25 cellular contexts compared by ENCODE assay signal in the genomic region with DNA sequence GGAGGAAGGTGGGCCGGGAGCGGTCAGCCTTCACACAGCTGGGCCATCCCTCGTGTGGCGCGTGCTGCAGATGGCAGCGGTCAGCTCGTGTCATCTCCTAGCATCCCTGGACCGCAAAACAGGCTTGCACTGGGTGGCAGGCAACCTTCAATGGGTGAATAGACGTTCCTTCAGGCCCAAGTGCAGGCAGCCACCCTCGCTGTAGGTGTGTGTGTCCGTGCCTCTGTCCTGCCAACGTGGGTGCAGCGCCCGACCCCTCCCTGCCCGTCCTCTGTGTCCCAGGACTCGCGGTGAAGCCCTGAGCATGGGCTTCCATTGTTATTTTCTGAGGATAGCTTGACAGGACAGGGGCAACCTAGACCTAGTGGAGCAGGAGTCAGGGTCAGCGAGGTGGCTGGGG.
DNase-seq lines count a peak whose midpoint lies in the region; ATAC-seq and TF ChIP-seq lines count a peak whose summit lies in the region.
"Had no signal": no experiment of that assay in that cellular context is flagged by ENCODE, and none has a peak within 500 bp of the region (broad histone marks: within the 10 kb centered on the region; RNA-seq: fewer than 3 reads in every experiment).

No MANE protein-coding gene starts in this region.

- no peak overlapping the region for H2BK120ac ChIP-seq in IMR-90 (ENCODE audit: low read depth, low read length)
- H2BK120ac ChIP-seq in neuronal stem cell (ENCODE audit: low read depth, low read length), result no peak overlapping the region

- H2BK5ac ChIP-seq in IMR-90 (ENCODE audit: low read depth, low read length, poor library complexity, severe bottlenecking) (no peak overlapping the region), neuronal stem cell (ENCODE audit: low read length) (no peak overlapping the region)

- CTCF ChIA-PET in IMR-90 (lab: Yijun Ruan, JAX), result no interaction called here

- H3K4me2 ChIP-seq in IMR-90 (ENCODE audit: low read depth, low read length) (no peak overlapping the region), neuronal stem cell (ENCODE audit: insufficient read depth, low read length, poor library complexity, severe bottlenecking) (no peak overlapping the region)
- H3K4me2 ChIP-seq: BLaER1 had no signal

- TF ChIP-seq POLR2A in IMR-90 (IDR thresholded peaks at IDR 0.05; ENCODE audit: low read depth, low read length), result no peak

- H4K8ac ChIP-seq in IMR-90 (ENCODE audit: low read depth in 2 of 2, low read length in 2 of 2), result no peak overlapping the region
- no peak overlapping the region for H4K8ac ChIP-seq in neuronal stem cell (ENCODE audit: low read depth, low read length)

- no peak overlapping the region for H2BK12ac ChIP-seq in neuronal stem cell (ENCODE audit: low read length)

- no peaks in the 10 kb centered on the region for H3K9me3 Mint-ChIP-seq in stimulated activated effector memory CD8-positive, alpha-beta T cell treated with anti-CD3 and anti-CD28 coated beads, Interleukin-12 subunit alpha, Interleukin-12 subunit beta, amount 100 ng/mL, for 72 hours
- no peaks in the 10 kb centered on the region for H3K9me3 Mint-ChIP-seq in endodermal cell
- H3K9me3 Mint-ChIP-seq: CD4-positive, CD25-positive, alpha-beta regulatory T cell; CD8-positive, alpha-beta memory T cell had no signal

- POLR2A ChIA-PET in IMR-90 (lab: Charles Lee; ENCODE audit: unreplicated experiment), result no interaction called here

- H3K27ac Mint-ChIP-seq in T-helper 17 cell (peak overlapping the region; percentile 30), endodermal cell (no peak overlapping the region)
- no peak overlapping the region for H3K27ac Mint-ChIP-seq in stimulated activated effector memory CD8-positive, alpha-beta T cell treated with anti-CD3 and anti-CD28 coated beads, Interleukin-12 subunit alpha, Interleukin-12 subunit beta, amount 100 ng/mL, for 72 hours
- H3K27ac Mint-ChIP-seq: CD4-positive, CD25-positive, alpha-beta regulatory T cell; CD8-positive, alpha-beta memory T cell had no signal

- H2AFZ ChIP-seq in IMR-90 (replicated peaks; ENCODE audit: low read length, poor library complexity), result peak overlapping the region; percentile 24
- no peak overlapping the region for H2AFZ ChIP-seq in neuronal stem cell (ENCODE audit: low read length)

- H3K23ac ChIP-seq in IMR-90 (ENCODE audit: low read depth, low read length) (no peak overlapping the region), neuronal stem cell (ENCODE audit: low read depth, low read length, poor library complexity) (peak overlapping the region; percentile 43)

- no peak for ATAC-seq in IMR-90 (ENCODE audit: low read depth)
- no peak for ATAC-seq in T-helper 17 cell
- ATAC-seq in stimulated activated effector memory CD8-positive, alpha-beta T cell treated with anti-CD3 and anti-CD28 coated beads, Interleukin-12 subunit alpha, Interleukin-12 subunit beta, amount 100 ng/mL, for 72 hours, result peak; percentile 39
- ATAC-seq: GM12878 had no signal

- BruUV-seq in IMR-90 (replicated peaks; lab: Mats Ljungman, UMichigan), result no TSS peak

- H2AK9ac ChIP-seq in IMR-90 (replicated peaks; ENCODE audit: low read depth, low read length, poor library complexity), result no peak overlapping the region

- H2AK5ac ChIP-seq in IMR-90 (ENCODE audit: low read depth, low read length) (no peak overlapping the region), neuronal stem cell (ENCODE audit: low read depth, low read length) (peak overlapping the region; percentile 2)

- H3K27me3 ChIP-seq in IMR-90 (ENCODE audit: control insufficient read depth, insufficient read depth, low read length), result no peaks in the 10 kb centered on the region; the same call in 1 of the 2 replicates
- H3K27me3 ChIP-seq in neuronal stem cell (ENCODE audit: control insufficient read depth in 3 of 3, insufficient read depth in 3 of 3, low read depth in 1 of 3, low read length in 3 of 3), result peaks cover 0 to 12% (median 0%) of the 10 kb centered on the region in 3 experiments
- no peaks in the 10 kb centered on the region for H3K27me3 ChIP-seq in endodermal cell (ENCODE audit: control insufficient read depth, insufficient read depth, low read length, poor library complexity, severe bottlenecking)
- H3K27me3 ChIP-seq: BE2C, BLaER1 had no signal

- 66% methylated on average over 13 of the region's 18 CpGs; no CpG with 5 or more reads in 1 of the 2 experiments for WGBS in IMR-90 (ENCODE audit: extremely low coverage in 2 of 2, insufficient read length in 1 of 2), 2 experiments
- WGBS in neuronal stem cell (ENCODE audit: extremely low coverage in 2 of 2, insufficient read length in 2 of 2, insufficient replicate concordance in 1 of 2), 2 donors, result no CpG with 5 or more reads among the region's 18 CpGs
- WGBS in endodermal cell (ENCODE audit: insufficient coverage in 1 of 2, insufficient read length in 1 of 2), 2 experiments, result 89 to 94% methylated on average over 7 to 18 of the region's 18 CpGs

- H3K79me1 ChIP-seq in IMR-90 (ENCODE audit: low read depth in 1 of 2, low read length in 2 of 2) (no peaks in the 10 kb centered on the region), neuronal stem cell (ENCODE audit: low read depth, low read length) (no peaks in the 10 kb centered on the region)

- H3K27ac ChIP-seq in IMR-90 (ENCODE audit: insufficient read depth, low read length) (no peak overlapping the region), neuronal stem cell (replicated peaks; ENCODE audit: low read length) (no peak overlapping the region), endodermal cell (ENCODE audit: low read depth, low read length) (no peak overlapping the region)
- H3K27ac ChIP-seq: BLaER1 had no signal

- no peak overlapping the region for H2BK20ac ChIP-seq in IMR-90 (ENCODE audit: low read depth, low read length)

- H4K5ac ChIP-seq in IMR-90 (ENCODE audit: low read depth, low read length), result no peak overlapping the region

- in situ Hi-C loops in IMR-90 (cut with MboI; ENCODE audit: low sequenced_read_pairs), result no loop called here

- no peak overlapping the region for H3K56ac ChIP-seq in IMR-90 (ENCODE audit: extremely low read depth, insufficient read depth, low read length)

- no peaks in the 10 kb centered on the region for H4K20me1 ChIP-seq in IMR-90 (ENCODE audit: insufficient read depth, low read length)
- H4K20me1 ChIP-seq: BLaER1 had no signal

- intact Hi-C loops in IMR-90 (cut with micrococcal nuclease), result no loop called here

- H3K9me1 ChIP-seq in IMR-90 (ENCODE audit: insufficient read depth, low read length), result no peaks in the 10 kb centered on the region

- H3K4me3 ChIP-seq in IMR-90 (ENCODE audit: insufficient read depth, low read depth, low read length) (no peak overlapping the region), neuronal stem cell (ENCODE audit: low read length in 2 of 2) (no peak overlapping the region), endodermal cell (ENCODE audit: low read length) (no peak overlapping the region)
- H3K4me3 ChIP-seq: BLaER1, GM12878 had no signal

- H3K18ac ChIP-seq in IMR-90 (ENCODE audit: low read depth, low read length) (no peak overlapping the region), neuronal stem cell (ENCODE audit: low read length) (no peak overlapping the region)

- no peaks in the 10 kb centered on the region for H3K4me1 ChIP-seq in IMR-90 (ENCODE audit: control insufficient read depth, insufficient read depth, low read length)
- H3K4me1 ChIP-seq in neuronal stem cell (ENCODE audit: control insufficient read depth in 2 of 2, insufficient read depth in 1 of 2, low read depth in 1 of 2, low read length in 2 of 2), result peaks cover 0 to 2% of the 10 kb centered on the region in 2 donors
- H3K4me1 ChIP-seq in endodermal cell (ENCODE audit: control insufficient read depth, insufficient read depth, low read length), result no peaks in the 10 kb centered on the region
- H3K4me1 ChIP-seq: BE2C, BLaER1 had no signal

- H2BK15ac ChIP-seq in IMR-90 (ENCODE audit: low read depth, low read length), result no peak overlapping the region
- no peak overlapping the region for H2BK15ac ChIP-seq in neuronal stem cell (ENCODE audit: low read length)

- no peaks in the 10 kb centered on the region for H3K36me3 ChIP-seq in IMR-90 (ENCODE audit: control insufficient read depth, insufficient read depth, low read length)
- no peaks in the 10 kb centered on the region for H3K36me3 ChIP-seq in neuronal stem cell (replicated peaks in 1 of 2; ENCODE audit: control insufficient read depth in 2 of 2, insufficient read depth in 2 of 2, low read length in 2 of 2)
- H3K36me3 ChIP-seq in endodermal cell (ENCODE audit: control insufficient read depth, insufficient read depth, low read length), result no peaks in the 10 kb centered on the region
- H3K36me3 ChIP-seq: BE2C, BLaER1 had no signal

- H3K14ac ChIP-seq in IMR-90 (replicated peaks; ENCODE audit: low read depth, low read length) (no peak overlapping the region), neuronal stem cell (ENCODE audit: low read length) (no peak overlapping the region)

- H3K4me3 Mint-ChIP-seq in T-helper 17 cell (no peak overlapping the region), endodermal cell (no peak overlapping the region)
- no peak overlapping the region for H3K4me3 Mint-ChIP-seq in stimulated activated effector memory CD8-positive, alpha-beta T cell treated with anti-CD3 and anti-CD28 coated beads, Interleukin-12 subunit alpha, Interleukin-12 subunit beta, amount 100 ng/mL, for 72 hours
- H3K4me3 Mint-ChIP-seq: CD14-positive monocyte; CD4-positive, alpha-beta memory T cell; CD4-positive, CD25-positive, alpha-beta regulatory T cell; CD8-positive, alpha-beta memory T cell had no signal

- H3K4ac ChIP-seq in IMR-90 (ENCODE audit: low read depth, low read length) (no peak overlapping the region), neuronal stem cell (ENCODE audit: low read length) (no peak overlapping the region)

- no peak for TF ChIP-seq CTCF in IMR-90 (conservative IDR thresholded peaks at IDR 0.05; ENCODE audit: low read depth, low read length)
- TF ChIP-seq CTCF in endodermal cell (conservative IDR thresholded peaks at IDR 0.05), result no peak

- dilution Hi-C loops in IMR-90 (cut with HindIII; ENCODE audit: low sequenced_read_pairs, unreplicated experiment), result no loop called here

- H3K4me1 Mint-ChIP-seq in T-helper 17 cell (peaks cover 15% of the 10 kb centered on the region), endodermal cell (no peaks in the 10 kb centered on the region)
- no peaks in the 10 kb centered on the region for H3K4me1 Mint-ChIP-seq in stimulated activated effector memory CD8-positive, alpha-beta T cell treated with anti-CD3 and anti-CD28 coated beads, Interleukin-12 subunit alpha, Interleukin-12 subunit beta, amount 100 ng/mL, for 72 hours

- H4K91ac ChIP-seq in IMR-90 (ENCODE audit: insufficient read depth, low read depth, low read length), result no peak overlapping the region
- H4K91ac ChIP-seq in neuronal stem cell (ENCODE audit: low read depth, low read length, poor library complexity), result no peak overlapping the region

- H3K9me3 ChIP-seq in IMR-90 (ENCODE audit: control insufficient read depth, insufficient read depth, low read length) (no peaks in the 10 kb centered on the region), T-helper 17 cell (ENCODE audit: control insufficient read depth, low read length, poor library complexity, severe bottlenecking) (no peaks in the 10 kb centered on the region), neuronal stem cell (replicated peaks in 1 of 2; ENCODE audit: control insufficient read depth in 2 of 2, insufficient read depth in 1 of 2, low read depth in 1 of 2, low read length in 2 of 2) (peaks cover 0 to 4% of the 10 kb centered on the region in 2 donors), endodermal cell (ENCODE audit: control insufficient read depth, low read length) (no peaks in the 10 kb centered on the region)
- H3K9me3 ChIP-seq: BE2C had no signal

- H3K9ac ChIP-seq in IMR-90 (ENCODE audit: low read depth, low read length) (no peak overlapping the region), neuronal stem cell (ENCODE audit: low read depth, low read length, poor library complexity) (no peak overlapping the region), endodermal cell (ENCODE audit: extremely low read depth, low read length, poor library complexity, severe bottlenecking) (no peak overlapping the region)
- H3K9ac ChIP-seq: BLaER1 had no signal

- TF ChIP-seq RAD21 in IMR-90 (IDR thresholded peaks at IDR 0.05; ENCODE audit: low read length), result no peak

- H3K27me3 Mint-ChIP-seq in T-helper 17 cell (peaks cover 26% of the 10 kb centered on the region), endodermal cell (ENCODE audit: insufficient read depth) (peaks cover 3% of the 10 kb centered on the region)

- DNase-seq in IMR-90 (no peak), T-helper 17 cell (no peak), neuronal stem cell (ENCODE audit: low spot score) (no peak), mesenteric fat pad (ENCODE audit: low spot score) (no peak), endodermal cell (no peak), glomerular visceral epithelial cell (ENCODE audit: extremely low spot score) (no peak)
- no peak for DNase-seq in stimulated activated effector memory CD8-positive, alpha-beta T cell treated with anti-CD3 and anti-CD28 coated beads, Interleukin-12 subunit alpha, Interleukin-12 subunit beta, amount 100 ng/mL, for 72 hours (ENCODE audit: low spot score in 2 of 2)
- DNase-seq: 8988T; ACHN; BE2C; C1 segment of cervical spinal cord; CD4-positive, alpha-beta memory T cell; CD4-positive, CD25-positive, alpha-beta regulatory T cell; CD8-positive, alpha-beta memory T cell; COR-L47; DMS 273 treated with DMSO at 0.1 percent for 48 hours; DMS153; DMS53; DMS79; DND-41; EL; GDM1 had no signal

- H3K36me3 Mint-ChIP-seq in T-helper 17 cell (ENCODE audit: low read depth) (no peaks in the 10 kb centered on the region), endodermal cell (ENCODE audit: low read depth) (no peaks in the 10 kb centered on the region)
- no peaks in the 10 kb centered on the region for H3K36me3 Mint-ChIP-seq in stimulated activated effector memory CD8-positive, alpha-beta T cell treated with anti-CD3 and anti-CD28 coated beads, Interleukin-12 subunit alpha, Interleukin-12 subunit beta, amount 100 ng/mL, for 72 hours
- H3K36me3 Mint-ChIP-seq: CD14-positive monocyte; CD4-positive, alpha-beta memory T cell; CD4-positive, CD25-positive, alpha-beta regulatory T cell; CD8-positive, alpha-beta memory T cell had no signal
